23 cellular contexts compared by ENCODE assay signal in genomic region chr19:41203371-41203770, GRCh38.
"Had no signal": no experiment of that assay in that cellular context is flagged by ENCODE, and none has a peak within 500 bp of the region (broad histone marks: within the 10 kb centered on the region; RNA-seq: fewer than 3 reads in every experiment).

No MANE protein-coding gene starts in this region.

- DNase-seq: effector memory CD4-positive, alpha-beta T cell; esophagus squamous epithelium; foreskin melanocyte; glutamatergic neuron; heart right ventricle; hippocampal formation; kidney; naive thymus-derived CD4-positive, alpha-beta T cell; occipital lobe; stimulated activated CD4-positive, alpha-beta T cell treated with anti-CD3 and anti-CD28 coated beads, Interleukin-12 subunit alpha, Interleukin-12 subunit beta, amount 100 ng/mL, for 4 hours; stimulated activated CD4-positive, alpha-beta T cell treated with anti-CD3 and anti-CD28 coated beads, Interleukin-1b, Interleukin-23, amount 100 ng/mL, for 48 hours; stimulated activated CD4-positive, alpha-beta T cell treated with anti-CD3 and anti-CD28 coated beads, Interleukin-4, amount 100 ng/mL, for 1 hour; stimulated activated CD8-positive, alpha-beta memory T cell treated with anti-CD3 and anti-CD28 coated beads, Interleukin-4, amount 100 ng/mL, for 48 hours; stimulated activated naive CD4-positive, alpha-beta T cell; stimulated activated naive CD8-positive, alpha-beta T cell treated with anti-CD3 and anti-CD28 coated beads, Interleukin-15, amount 100 ng/mL, for 72 hours; transverse colon; upper lobe of right lung; uterus had no signal

- H3K4me1 Mint-ChIP-seq: memory B cell had no signal

- H3K27me3 Mint-ChIP-seq: naive thymus-derived CD4-positive, alpha-beta T cell; stimulated activated naive CD8-positive, alpha-beta T cell treated with anti-CD3 and anti-CD28 coated beads, Interleukin-15, amount 100 ng/mL, for 72 hours had no signal

- H3K27ac Mint-ChIP-seq: memory B cell had no signal

- H3K36me3 Mint-ChIP-seq: memory B cell; naive thymus-derived CD4-positive, alpha-beta T cell had no signal

- ATAC-seq: left lobe of liver; naive thymus-derived CD4-positive, alpha-beta T cell; sciatic nerve; stimulated activated naive CD8-positive, alpha-beta T cell treated with anti-CD3 and anti-CD28 coated beads, Interleukin-15, amount 100 ng/mL, for 72 hours; upper lobe of right lung had no signal

- H3K4me3 Mint-ChIP-seq: memory B cell; mesothelial cell of epicardium; naive thymus-derived CD4-positive, alpha-beta T cell; nephron; stimulated activated naive CD8-positive, alpha-beta T cell treated with anti-CD3 and anti-CD28 coated beads, Interleukin-15, amount 100 ng/mL, for 72 hours had no signal

- H3K9me3 Mint-ChIP-seq: memory B cell; mesothelial cell of epicardium; nephron; stimulated activated naive CD8-positive, alpha-beta T cell treated with anti-CD3 and anti-CD28 coated beads, Interleukin-15, amount 100 ng/mL, for 72 hours had no signal
